27 cellular contexts compared by ENCODE assay signal in the genomic region with DNA sequence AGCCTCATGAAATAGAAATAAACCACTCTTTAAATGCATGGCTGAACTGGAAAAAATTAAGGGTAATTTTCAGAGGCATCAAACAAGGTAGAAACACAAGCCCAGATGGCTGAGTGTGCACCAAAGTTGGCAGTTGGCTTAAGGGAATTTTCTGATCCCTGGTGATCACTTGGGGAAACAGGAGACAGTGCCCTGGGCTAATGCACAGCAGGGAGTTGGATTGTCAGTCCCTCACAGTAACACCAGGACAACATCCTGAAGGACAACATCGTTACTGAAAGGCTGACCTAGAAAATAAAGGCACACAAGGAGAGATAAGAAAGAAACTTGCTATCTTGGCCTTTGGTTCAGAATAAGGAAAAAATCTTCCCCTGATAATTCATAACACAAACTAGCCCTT.
DNase-seq lines count a peak whose midpoint lies in the region; ATAC-seq and TF ChIP-seq lines count a peak whose summit lies in the region.
"Had no signal": no experiment of that assay in that cellular context is flagged by ENCODE, and none has a peak within 500 bp of the region (broad histone marks: within the 10 kb centered on the region; RNA-seq: fewer than 3 reads in every experiment).

No MANE protein-coding gene starts in this region.

- H4K8ac ChIP-seq in mesendoderm (ENCODE audit: low read depth, low read length), result no peak overlapping the region

- no peak overlapping the region for H3K27ac ChIP-seq in mesendoderm (ENCODE audit: low read depth, low read length)
- H3K27ac ChIP-seq: A549, heart right ventricle, psoas muscle, testis, vagina had no signal

- no peak overlapping the region for H3K4me2 ChIP-seq in mesendoderm (ENCODE audit: low read length)
- H3K4me2 ChIP-seq: A549 had no signal

- no peaks in the 10 kb centered on the region for H3K36me3 Mint-ChIP-seq in HFFc6 (ENCODE audit: low read depth)
- H3K36me3 Mint-ChIP-seq: activated CD4-positive, alpha-beta memory T cell treated with anti-CD3 and anti-CD28 coated beads for 36 hours; activated naive CD8-positive, alpha-beta T cell; CD8-positive, alpha-beta T cell had no signal

- H3K4ac ChIP-seq in mesendoderm (ENCODE audit: low read depth, low read length), result no peak overlapping the region

- no CpG with 5 or more reads among the region's 1 CpG for WGBS in mesendoderm (ENCODE audit: extremely low coverage, insufficient coverage, low lambda C conversion rate)

- peak overlapping the region; percentile 51 for H3K18ac ChIP-seq in mesendoderm (ENCODE audit: low read length)

- H3K79me1 ChIP-seq in mesendoderm (ENCODE audit: low read length), result no peaks in the 10 kb centered on the region

- H2BK15ac ChIP-seq in mesendoderm (replicated peaks; ENCODE audit: low read depth), result peak overlapping the region; percentile 74

- peak; percentile 65 for DNase-seq in DMS 273 (lab: John Stamatoyannopoulos, UW; ENCODE audit: unreplicated experiment)
- no peak for DNase-seq in HFFc6
- peak; percentile 6 for DNase-seq in astrocyte of the hippocampus (ENCODE audit: low read depth, low spot score)
- peak; percentile 85 for DNase-seq in mesendoderm
- DNase-seq in DMS79 treated with DMSO at 0.1 percent for 48 hours (lab: John Stamatoyannopoulos, UW), result no peak
- DNase-seq in glomerular visceral epithelial cell (ENCODE audit: extremely low spot score), result no peak
- DNase-seq in OCI-M1 (lab: John Stamatoyannopoulos, UW), result no peak
- DNase-seq: activated CD4-positive, alpha-beta memory T cell treated with anti-CD3 and anti-CD28 coated beads for 36 hours; activated CD4-positive, CD25-positive, alpha-beta regulatory T cell treated with anti-CD3 and anti-CD28 coated beads, Interleukin-2, amount 50 U/mL, for 72 hours; activated CD8-positive, alpha-beta memory T cell treated with anti-CD3 and anti-CD28 coated beads, Interleukin-2, amount 50 U/mL, for 48 hours; anterior cingulate cortex; CD8-positive, alpha-beta T cell; cortex of kidney; effector memory CD8-positive, alpha-beta T cell; heart right ventricle; left colon; NCI-H1436 treated with DMSO at 0.1 percent for 48 hours; NCI-H510A; psoas muscle; stimulated activated naive CD8-positive, alpha-beta T cell treated with anti-CD3 and anti-CD28 coated beads, Interleukin-15, Interleukin-2, amounts not matched to agents 100 U/mL and 50 U/mL, for 24 hours; testis had no signal

- H3K79me2 ChIP-seq in mesendoderm (ENCODE audit: control insufficient read depth, insufficient read depth, low read length), result no peaks in the 10 kb centered on the region

- no peak overlapping the region for H2BK5ac ChIP-seq in mesendoderm (ENCODE audit: low read length)

- no peak for TF ChIP-seq CTCF in HFFc6 (IDR thresholded peaks at IDR 0.05)

- H3K4me1 Mint-ChIP-seq in HFFc6 (ENCODE audit: low read depth), result peaks cover 38% of the 10 kb centered on the region
- H3K4me1 Mint-ChIP-seq: B cell had no signal

- no peaks in the 10 kb centered on the region for H3K4me1 ChIP-seq in mesendoderm (ENCODE audit: control insufficient read depth, low read depth, low read length)
- H3K4me1 ChIP-seq: heart right ventricle, psoas muscle, testis, vagina had no signal

- no peaks in the 10 kb centered on the region for H3K27me3 ChIP-seq in mesendoderm (ENCODE audit: insufficient read depth, low read length, poor library complexity)
- H3K27me3 ChIP-seq: testis, vagina had no signal

- H4K5ac ChIP-seq in mesendoderm (ENCODE audit: low read length), result no peak overlapping the region

- no peaks in the 10 kb centered on the region for H3K36me3 ChIP-seq in mesendoderm (ENCODE audit: control insufficient read depth, insufficient read depth, low read length)
- H3K36me3 ChIP-seq: heart right ventricle, vagina had no signal

- no peak overlapping the region for H3K9ac ChIP-seq in mesendoderm (ENCODE audit: low read length)

- no peak overlapping the region for H3K4me3 ChIP-seq in mesendoderm (ENCODE audit: low read length)
- H3K4me3 ChIP-seq: A549, heart right ventricle, psoas muscle, testis, vagina had no signal

- no peaks in the 10 kb centered on the region for H3K27me3 Mint-ChIP-seq in HFFc6 (ENCODE audit: insufficient read depth)
- H3K27me3 Mint-ChIP-seq: activated naive CD8-positive, alpha-beta T cell; B cell had no signal

- H3K23ac ChIP-seq in mesendoderm (ENCODE audit: low read length), result no peak overlapping the region

- no peak for ATAC-seq in HG03460 (IDR thresholded peaks at IDR 0.05; ENCODE audit: unreplicated experiment)
- ATAC-seq: A549; CD8-positive, alpha-beta T cell; effector memory CD8-positive, alpha-beta T cell; heart right ventricle; left colon; psoas muscle; stimulated activated naive CD8-positive, alpha-beta T cell treated with anti-CD3 and anti-CD28 coated beads, Interleukin-15, Interleukin-2, amounts not matched to agents 100 U/mL and 50 U/mL, for 24 hours had no signal

- H3K56ac ChIP-seq in mesendoderm (ENCODE audit: low read length), result no peak overlapping the region

- no peak overlapping the region for H2AK5ac ChIP-seq in mesendoderm (ENCODE audit: low read length)

- H3K4me3 Mint-ChIP-seq in HFFc6, result no peak overlapping the region; the same call in 1 of the 2 replicates
- H3K4me3 Mint-ChIP-seq: activated CD4-positive, alpha-beta memory T cell treated with anti-CD3 and anti-CD28 coated beads for 36 hours; activated naive CD8-positive, alpha-beta T cell; B cell; CD8-positive, alpha-beta T cell; effector memory CD8-positive, alpha-beta T cell; T-helper 1 cell treated with Interleukin-12 subunit alpha and Interleukin-12 subunit beta and Interleukin-4 antibody, amounts not matched to agents 30 μg/mL and 1 μg/mL, for 36 hours had no signal

- H3K9me3 Mint-ChIP-seq in HFFc6, result no peaks in the 10 kb centered on the region
- H3K9me3 Mint-ChIP-seq: activated CD4-positive, alpha-beta memory T cell treated with anti-CD3 and anti-CD28 coated beads for 36 hours; CD8-positive, alpha-beta T cell; T-helper 1 cell treated with Interleukin-12 subunit alpha and Interleukin-12 subunit beta and Interleukin-4 antibody, amounts not matched to agents 30 μg/mL and 1 μg/mL, for 36 hours had no signal

- peak overlapping the region; percentile 24 for H3K27ac Mint-ChIP-seq in HFFc6
- H3K27ac Mint-ChIP-seq: activated CD4-positive, alpha-beta memory T cell treated with anti-CD3 and anti-CD28 coated beads for 36 hours; activated naive CD8-positive, alpha-beta T cell; B cell; CD8-positive, alpha-beta T cell; effector memory CD8-positive, alpha-beta T cell; T-helper 1 cell treated with Interleukin-12 subunit alpha and Interleukin-12 subunit beta and Interleukin-4 antibody, amounts not matched to agents 30 μg/mL and 1 μg/mL, for 36 hours had no signal

- H2BK120ac ChIP-seq in mesendoderm (ENCODE audit: low read depth, low read length), result no peak overlapping the region

Comparison
In these comparisons a context has a peak if more than half of its experiments do, and no peak if none do; other contexts are left out.
1. DNase-seq: peak in DMS 273 (single experiment), astrocyte of the hippocampus (single experiment) and mesendoderm (single experiment); none in HFFc6 (single experiment), DMS79 treated with DMSO at 0.1 percent for 48 hours (single experiment), glomerular visceral epithelial cell (single experiment) and OCI-M1 (single experiment).